13 cellular contexts compared by ENCODE assay signal in genomic region chr11:94193288-94193687, GRCh38.
DNase-seq lines count a peak whose midpoint lies in the region; ATAC-seq, FAIRE-seq and TF ChIP-seq lines count a peak whose summit lies in the region.
"Had no signal": no experiment of that assay in that cellular context is flagged by ENCODE, and none has a peak within 500 bp of the region (broad histone marks: within the 10 kb centered on the region; RNA-seq: fewer than 3 reads in every experiment).

No MANE protein-coding gene starts in this region.

- H2AK9ac ChIP-seq in IMR-90 (replicated peaks; ENCODE audit: low read depth, low read length, poor library complexity): no peak overlapping the region

- peak overlapping the region; percentile 59 to 75; a peak in 5 of 6 replicates for H3K27ac ChIP-seq in A549
- H3K27ac ChIP-seq in IMR-90 (ENCODE audit: insufficient read depth, low read length): no peak overlapping the region
- no peak overlapping the region for H3K27ac ChIP-seq in foreskin keratinocyte
- H3K27ac ChIP-seq in effector memory CD4-positive, alpha-beta T cell (ENCODE audit: insufficient read depth, low read length, poor library complexity, severe bottlenecking): no peak overlapping the region
- H3K27ac ChIP-seq: tibial artery had no signal

- 0% methylated on average over 1 of the region's 1 CpG for WGBS in A549 (ENCODE audit: missing lambda C conversion rate)
- WGBS in IMR-90 (ENCODE audit: extremely low coverage in 2 of 2, insufficient read length in 1 of 2), 2 experiments: no CpG with 5 or more reads among the region's 1 CpG

- TF ChIP-seq CTCF in A549 (IDR thresholded peaks at IDR 0.05) (no peak), IMR-90 (conservative IDR thresholded peaks at IDR 0.05; ENCODE audit: low read depth, low read length) (no peak), foreskin keratinocyte (conservative IDR thresholded peaks at IDR 0.05) (no peak)

- ATAC-seq in A549: peak; percentile 77 to 92; a peak in 4 of 6 replicates
- peak; percentile 92 for ATAC-seq in IMR-90 (ENCODE audit: low read depth)
- peak; percentile 83 for ATAC-seq in foreskin keratinocyte
- ATAC-seq in HG03439 (IDR thresholded peaks at IDR 0.05; ENCODE audit: unreplicated experiment): no peak
- ATAC-seq in HG03045 (IDR thresholded peaks at IDR 0.05; ENCODE audit: unreplicated experiment): no peak

- no peaks in the 10 kb centered on the region for H4K20me1 ChIP-seq in IMR-90 (ENCODE audit: insufficient read depth, low read length)

- no peak overlapping the region for H4K91ac ChIP-seq in IMR-90 (ENCODE audit: insufficient read depth, low read depth, low read length)

- dilution Hi-C loops in IMR-90 (cut with HindIII; ENCODE audit: low sequenced_read_pairs, unreplicated experiment): no loop called here

- H3K4ac ChIP-seq in IMR-90 (ENCODE audit: low read depth, low read length): peak overlapping the region; percentile 47; the same call in 1 of the 2 replicates

- no peak overlapping the region; the same call in 1 of the 2 replicates for H4K5ac ChIP-seq in IMR-90 (ENCODE audit: low read depth, low read length)

- in situ Hi-C loops in IMR-90 (cut with MboI; ENCODE audit: low sequenced_read_pairs): no loop called here

- H3K27me3 ChIP-seq in IMR-90 (ENCODE audit: control insufficient read depth, insufficient read depth, low read length): no peaks in the 10 kb centered on the region
- H3K27me3 ChIP-seq in foreskin keratinocyte: no peaks in the 10 kb centered on the region
- no peaks in the 10 kb centered on the region for H3K27me3 ChIP-seq in effector memory CD4-positive, alpha-beta T cell (replicated peaks; ENCODE audit: control insufficient read depth, insufficient read depth, low read length, poor library complexity, severe bottlenecking)
- H3K27me3 ChIP-seq: tibial artery had no signal

- H3K4me1 ChIP-seq in A549: peaks cover 27% of the 10 kb centered on the region
- H3K4me1 ChIP-seq in IMR-90 (ENCODE audit: control insufficient read depth, insufficient read depth, low read length): peaks cover 11% of the 10 kb centered on the region
- H3K4me1 ChIP-seq in foreskin keratinocyte: no peaks in the 10 kb centered on the region
- no peaks in the 10 kb centered on the region for H3K4me1 ChIP-seq in effector memory CD4-positive, alpha-beta T cell (ENCODE audit: control insufficient read depth, insufficient read depth, low read length, poor library complexity, severe bottlenecking)
- H3K4me1 ChIP-seq: tibial artery had no signal

- no peak overlapping the region for H2AFZ ChIP-seq in IMR-90 (replicated peaks; ENCODE audit: low read length, poor library complexity)

- BruUV-seq in IMR-90 (replicated peaks; lab: Mats Ljungman, UMichigan): no TSS peak

- H3K4me2 ChIP-seq in A549: peak overlapping the region; percentile 56
- no peak overlapping the region for H3K4me2 ChIP-seq in IMR-90 (ENCODE audit: low read depth, low read length)

- peak overlapping the region; percentile 57; the same call in 1 of the 2 replicates for H3K14ac ChIP-seq in IMR-90 (replicated peaks; ENCODE audit: low read depth, low read length)

- no peak overlapping the region for H2AK5ac ChIP-seq in IMR-90 (ENCODE audit: low read depth, low read length)

- H4K8ac ChIP-seq in IMR-90 (ENCODE audit: low read depth in 2 of 2, low read length in 2 of 2): no peak overlapping the region

- peaks cover 4% of the 10 kb centered on the region; the same call in 1 of the 2 replicates for H3K9me1 ChIP-seq in IMR-90 (ENCODE audit: insufficient read depth, low read length)

- no peaks in the 10 kb centered on the region for H3K36me3 ChIP-seq in IMR-90 (ENCODE audit: control insufficient read depth, insufficient read depth, low read length)
- no peaks in the 10 kb centered on the region for H3K36me3 ChIP-seq in effector memory CD4-positive, alpha-beta T cell (ENCODE audit: control insufficient read depth, insufficient read depth, low read length)
- H3K36me3 ChIP-seq: tibial artery had no signal

- H2BK15ac ChIP-seq in IMR-90 (ENCODE audit: low read depth, low read length): 0 out of 3 replicates have a peak overlapping the region, but pooled peaks have one; percentile 83

- FAIRE-seq in A549 (lab: Jason Lieb, UNC): no peak

- no peaks in the 10 kb centered on the region; a peak in 1 of 4 replicates for H3K79me1 ChIP-seq in IMR-90 (ENCODE audit: low read depth in 1 of 2, low read length in 2 of 2)

- no peak for TF ChIP-seq RAD21 in A549 (conservative IDR thresholded peaks at IDR 0.05 in 1 of 2, IDR thresholded peaks at IDR 0.05 in 1 of 2)
- TF ChIP-seq RAD21 in IMR-90 (IDR thresholded peaks at IDR 0.05; ENCODE audit: low read length): no peak

- no peak overlapping the region for H3K23ac ChIP-seq in IMR-90 (ENCODE audit: low read depth, low read length)

- H3K4me3 ChIP-seq in A549 (no peak overlapping the region), IMR-90 (ENCODE audit: insufficient read depth, low read depth, low read length) (no peak overlapping the region)
- no peak overlapping the region for H3K4me3 ChIP-seq in effector memory CD4-positive, alpha-beta T cell (ENCODE audit: insufficient read depth, low read depth, low read length, poor library complexity, severe bottlenecking)
- H3K4me3 ChIP-seq: tibial artery had no signal

- TF ChIP-seq POLR2A in A549 (IDR thresholded peaks at IDR 0.05; ENCODE audit: low read length): no peak
- TF ChIP-seq POLR2A in IMR-90 (IDR thresholded peaks at IDR 0.05; ENCODE audit: low read depth, low read length): no peak

- POLR2A ChIA-PET in A549 (lab: Yijun Ruan, JAX) (no interaction called here), IMR-90 (lab: Charles Lee; ENCODE audit: unreplicated experiment) (interaction anchor here (0.6 kb wide), 1 partner anchor 117 kb away, joined by 4 read pairs; no protein-coding TSS in a partner anchor)

- intact Hi-C loops in IMR-90 (cut with micrococcal nuclease): no loop called here

- no peak overlapping the region for H3K56ac ChIP-seq in IMR-90 (ENCODE audit: extremely low read depth, insufficient read depth, low read length)

- TF ChIP-seq EP300 in A549 (IDR thresholded peaks at IDR 0.05): no peak

- H3K9me3 ChIP-seq in A549: no peaks in the 10 kb centered on the region
- no peaks in the 10 kb centered on the region for H3K9me3 ChIP-seq in IMR-90 (ENCODE audit: control insufficient read depth, insufficient read depth, low read length)
- H3K9me3 ChIP-seq in effector memory CD4-positive, alpha-beta T cell (ENCODE audit: control insufficient read depth, low read length): no peaks in the 10 kb centered on the region
- H3K9me3 ChIP-seq: tibial artery had no signal

- peak overlapping the region; percentile 47; the same call in 1 of the 2 replicates for H2BK20ac ChIP-seq in IMR-90 (ENCODE audit: low read depth, low read length)

- no peak overlapping the region for H2BK5ac ChIP-seq in IMR-90 (ENCODE audit: low read depth, low read length, poor library complexity, severe bottlenecking)

- CTCF ChIA-PET in A549 (lab: Yijun Ruan, JAX) (interaction anchor here (3.4 kb wide), 1 partner anchor 10 kb away, joined by 15 read pairs; no protein-coding TSS in a partner anchor), IMR-90 (lab: Yijun Ruan, JAX) (interaction anchor here (0.6 to 1.3 kb wide), 3 partner anchors 22 to 272 kb away, joined by 3 to 4 read pairs (median 3); no protein-coding TSS in a partner anchor)

- H3K9ac ChIP-seq in IMR-90 (ENCODE audit: low read depth, low read length): no peak overlapping the region

- peak overlapping the region; percentile 63; the same call in 1 of the 2 replicates for H3K18ac ChIP-seq in IMR-90 (ENCODE audit: low read depth, low read length)

- peak; percentile 13 to 49 for DNase-seq in A549 (ENCODE audit: low read depth in 1 of 2, low spot score in 1 of 2)
- peak; percentile 96 for DNase-seq in IMR-90
- DNase-seq in astrocyte of the hippocampus (ENCODE audit: low read depth, low spot score): peak; percentile 79
- DNase-seq in foreskin keratinocyte: peak; percentile 26 to 58
- no peak for DNase-seq in effector memory CD4-positive, alpha-beta T cell
- no peak for DNase-seq in stimulated activated CD4-positive, alpha-beta T cell treated with anti-CD3 and anti-CD28 coated beads, Interleukin-4, amount 100 ng/mL, for 1 hour
- DNase-seq: activated CD4-positive, alpha-beta T cell treated with anti-CD3 and anti-CD28 coated beads for 48 hours; endodermal cell; NCI-H1417 treated with DMSO at 0.1 percent for 48 hours; NCI-H524; tibial artery had no signal

- peak overlapping the region; percentile 77 for H2BK120ac ChIP-seq in IMR-90 (ENCODE audit: low read depth, low read length)

TF ChIP-seq in A549, 52 proteins besides CTCF, POLR2A, EP300 and RAD21 (continues in another document):
- no peak for TF ChIP-seq FOXS1 (CRISPR knock-in tag; IDR thresholded peaks at IDR 0.05)
- peak; percentile 45 for TF ChIP-seq FOSL2 (IDR thresholded peaks at IDR 0.05)
- peak; percentile 60 for TF ChIP-seq FOSL2 (CRISPR knock-in tag; IDR thresholded peaks at IDR 0.05)
- no peak for TF ChIP-seq RCOR1 (IDR thresholded peaks at IDR 0.05; ENCODE audit: low read depth, low read length)
- TF ChIP-seq CEBPB (IDR thresholded peaks at IDR 0.05): no peak
- no peak for TF ChIP-seq PBX3 (IDR thresholded peaks at IDR 0.05)
- TF ChIP-seq SREBF2 (IDR thresholded peaks at IDR 0.05): no peak

TF ChIP-seq in IMR-90, 13 proteins besides CTCF, POLR2A, EP300 and RAD21:
- 0 out of 2 replicates have a peak, but pooled peaks have one; percentile 8 for TF ChIP-seq BHLHE40 (IDR thresholded peaks at IDR 0.05; ENCODE audit: low read depth, low read length)
- peak; percentile 16 for TF ChIP-seq RCOR1 (IDR thresholded peaks at IDR 0.05; ENCODE audit: insufficient replicate concordance, low read length)
- TF ChIP-seq FOS (IDR thresholded peaks at IDR 0.05; ENCODE audit: low read depth, low read length): peak; percentile 78
- TF ChIP-seq USF2 (IDR thresholded peaks at IDR 0.05; ENCODE audit: low read depth, low read length): no peak
- TF ChIP-seq ELK1 (IDR thresholded peaks at IDR 0.05; ENCODE audit: borderline replicate concordance, low read depth, low read length): no peak
TF ChIP-seq in IMR-90: peak in this region for 3.

Comparison
In these comparisons a context has a peak if more than half of its experiments do, and no peak if none do; other contexts are left out.
1. ATAC-seq: peak in A549 (2 of 2), IMR-90 (single experiment) and foreskin keratinocyte (single experiment); none in HG03439 (single experiment) and HG03045 (single experiment).
2. DNase-seq: peak in A549 (2 of 2), IMR-90 (single experiment), astrocyte of the hippocampus (single experiment) and foreskin keratinocyte (2 of 2); none in effector memory CD4-positive, alpha-beta T cell (0 of 3) and stimulated activated CD4-positive, alpha-beta T cell treated with anti-CD3 and anti-CD28 coated beads, Interleukin-4, amount 100 ng/mL, for 1 hour (single experiment).
3. H3K27ac ChIP-seq: peak in A549 (2 of 2); none in IMR-90 (single experiment), foreskin keratinocyte (single experiment) and effector memory CD4-positive, alpha-beta T cell (single experiment).